Comparison of ENCODE assay signal across 8 cellular contexts in genomic region chr2:3827673-3828575, GRCh38.
A peak's percentile ranks its signal among the peaks of the same experiment; 100 is the strongest.
DNase-seq lines count a peak whose midpoint lies in the region; ATAC-seq, FAIRE-seq and TF ChIP-seq lines count a peak whose summit lies in the region.

No MANE protein-coding gene starts in this region.

- H3K27ac Mint-ChIP-seq in glutamatergic neuron (ENCODE audit: unreplicated experiment), result no peak overlapping the region
- H3K27ac Mint-ChIP-seq in activated CD8-positive, alpha-beta memory T cell treated with anti-CD3 and anti-CD28 coated beads, Interleukin-2, amount 10 ng/mL, durations not matched to agents 7 days and 5 days, result no peak overlapping the region

- no peaks in the 10 kb centered on the region for H3K9me3 ChIP-seq in OCI-LY3 (ENCODE audit: insufficient read depth, low read length)
- H3K9me3 ChIP-seq in transverse colon, result peaks cover 0 to 7% of the 10 kb centered on the region in 2 donors

- H3K79me2 ChIP-seq in OCI-LY3 (ENCODE audit: low read length), result no peaks in the 10 kb centered on the region

- no peak overlapping the region for H3K27ac ChIP-seq in OCI-LY3 (ENCODE audit: low read length)
- H3K27ac ChIP-seq in transverse colon, result no peak overlapping the region

- intact Hi-C loops in transverse colon (cut with DNase I; ENCODE audit: low total_unique reads), result no loop called here

- CTCF ChIA-PET in BJ (lab: Yijun Ruan, JAX), result no interaction called here
- CTCF ChIA-PET in activated CD8-positive, alpha-beta memory T cell treated with anti-CD3 and anti-CD28 coated beads, Interleukin-2, amount 10 ng/mL, durations not matched to agents 7 days and 5 days (lab: Charles Lee), result interaction anchor here (2.8 kb wide), 1 partner anchor 100 kb away, joined by 12 read pairs; no protein-coding TSS in a partner anchor

- TF ChIP-seq CTCF in BJ (IDR thresholded peaks at IDR 0.05; ENCODE audit: insufficient read depth, low read depth, low read length), result peak; percentile 46
- peak; percentile 69 for TF ChIP-seq CTCF in OCI-LY3 (IDR thresholded peaks at IDR 0.05; ENCODE audit: low read depth, low read length)
- TF ChIP-seq CTCF in glutamatergic neuron (IDR thresholded peaks at IDR 0.05; ENCODE audit: partially characterized antibody, unreplicated experiment), result peak; percentile 59
- TF ChIP-seq CTCF in transverse colon (IDR thresholded peaks at IDR 0.05), result peak in 2 of 5 experiments; percentile 10 to 18

- H3K4me3 Mint-ChIP-seq in glutamatergic neuron (ENCODE audit: unreplicated experiment), result no peak overlapping the region
- no peak overlapping the region for H3K4me3 Mint-ChIP-seq in activated CD8-positive, alpha-beta memory T cell treated with anti-CD3 and anti-CD28 coated beads, Interleukin-2, amount 10 ng/mL, durations not matched to agents 7 days and 5 days

- peak; percentile 42 for FAIRE-seq in GM18507 (lab: Jason Lieb, UNC)

- H3K4me1 ChIP-seq in OCI-LY3 (ENCODE audit: low read length) (no peaks in the 10 kb centered on the region), transverse colon (no peaks in the 10 kb centered on the region)

- DNase-seq in BJ (ENCODE audit: low read depth) (no peak), GM18507 (ENCODE audit: extremely low spot score, insufficient read length, low read depth) (no peak), glutamatergic neuron (peak; percentile 46), transverse colon (no peak), ureter (ENCODE audit: low spot score) (no peak)
- DNase-seq in activated CD8-positive, alpha-beta memory T cell treated with anti-CD3 and anti-CD28 coated beads, Interleukin-2, amount 50 U/mL, for 48 hours, result no peak
- DNase-seq in activated CD8-positive, alpha-beta memory T cell treated with anti-CD3 and anti-CD28 coated beads, Interleukin-2, amount 10 ng/mL, durations not matched to agents 7 days and 5 days, result no peak

- H3K36me3 ChIP-seq in BJ (ENCODE audit: control insufficient read depth, insufficient read depth, low read length), result no peaks in the 10 kb centered on the region
- no peaks in the 10 kb centered on the region for H3K36me3 ChIP-seq in OCI-LY3 (replicated peaks; ENCODE audit: low read depth, low read length)
- no peaks in the 10 kb centered on the region for H3K36me3 ChIP-seq in transverse colon

- no peak for TF ChIP-seq POLR2A in transverse colon (IDR thresholded peaks at IDR 0.05)

- POLR2A ChIA-PET in BJ (lab: Charles Lee), result no interaction called here

- no peaks in the 10 kb centered on the region for H4K20me1 ChIP-seq in OCI-LY3 (ENCODE audit: insufficient read depth, low read length)

- peaks cover 3% of the 10 kb centered on the region for H3K27me3 Mint-ChIP-seq in glutamatergic neuron (ENCODE audit: unreplicated experiment)
- no peaks in the 10 kb centered on the region for H3K27me3 Mint-ChIP-seq in activated CD8-positive, alpha-beta memory T cell treated with anti-CD3 and anti-CD28 coated beads, Interleukin-2, amount 10 ng/mL, durations not matched to agents 7 days and 5 days

- no peak overlapping the region for H2AFZ ChIP-seq in OCI-LY3 (ENCODE audit: low read depth, low read length)

- H3K4me3 ChIP-seq in BJ (ENCODE audit: low read depth, low read length) (no peak overlapping the region), OCI-LY3 (ENCODE audit: low read length) (no peak overlapping the region), transverse colon (no peak overlapping the region)

- no peak for ATAC-seq in activated CD8-positive, alpha-beta memory T cell treated with anti-CD3 and anti-CD28 coated beads, Interleukin-2, amount 10 ng/mL, durations not matched to agents 7 days and 5 days

- H3K36me3 Mint-ChIP-seq in glutamatergic neuron (ENCODE audit: unreplicated experiment), result peaks cover 6% of the 10 kb centered on the region
- no peaks in the 10 kb centered on the region for H3K36me3 Mint-ChIP-seq in activated CD8-positive, alpha-beta memory T cell treated with anti-CD3 and anti-CD28 coated beads, Interleukin-2, amount 10 ng/mL, durations not matched to agents 7 days and 5 days

- in situ Hi-C loops in transverse colon (cut with MboI; ENCODE audit: low pct_ligation_motif_present in 1 of 4, low pct_unique_long_range_greater_than_20kb in 1 of 4, low sequenced_read_pairs in 3 of 4), result no loop called here

- H3K27me3 ChIP-seq in BJ (ENCODE audit: control insufficient read depth, insufficient read depth, low read length) (no peaks in the 10 kb centered on the region), OCI-LY3 (ENCODE audit: low read depth, low read length) (peaks cover 9% of the 10 kb centered on the region; the same call in 1 of the 2 replicates), transverse colon (no peaks in the 10 kb centered on the region)

- H3K9ac ChIP-seq in OCI-LY3 (ENCODE audit: low read length), result no peak overlapping the region

- WGBS in transverse colon (ENCODE audit: low coverage in 1 of 2), 2 donors, result 48 to 57% methylated on average over 2 to 6 of the region's 6 CpGs

- no peak overlapping the region for H3K4me2 ChIP-seq in OCI-LY3 (ENCODE audit: low read length)

- H3K9me3 Mint-ChIP-seq in glutamatergic neuron (ENCODE audit: unreplicated experiment), result no peaks in the 10 kb centered on the region
- no peaks in the 10 kb centered on the region for H3K9me3 Mint-ChIP-seq in activated CD8-positive, alpha-beta memory T cell treated with anti-CD3 and anti-CD28 coated beads, Interleukin-2, amount 10 ng/mL, durations not matched to agents 7 days and 5 days (ENCODE audit: low read depth)

- TF ChIP-seq EP300 in transverse colon (IDR thresholded peaks at IDR 0.05; ENCODE audit: low read depth), result no peak

- H3K4me1 Mint-ChIP-seq in glutamatergic neuron (ENCODE audit: low read depth, unreplicated experiment), result no peaks in the 10 kb centered on the region
- no peaks in the 10 kb centered on the region for H3K4me1 Mint-ChIP-seq in activated CD8-positive, alpha-beta memory T cell treated with anti-CD3 and anti-CD28 coated beads, Interleukin-2, amount 10 ng/mL, durations not matched to agents 7 days and 5 days
